2 cellular contexts compared by ENCODE assay signal in the genomic region with DNA sequence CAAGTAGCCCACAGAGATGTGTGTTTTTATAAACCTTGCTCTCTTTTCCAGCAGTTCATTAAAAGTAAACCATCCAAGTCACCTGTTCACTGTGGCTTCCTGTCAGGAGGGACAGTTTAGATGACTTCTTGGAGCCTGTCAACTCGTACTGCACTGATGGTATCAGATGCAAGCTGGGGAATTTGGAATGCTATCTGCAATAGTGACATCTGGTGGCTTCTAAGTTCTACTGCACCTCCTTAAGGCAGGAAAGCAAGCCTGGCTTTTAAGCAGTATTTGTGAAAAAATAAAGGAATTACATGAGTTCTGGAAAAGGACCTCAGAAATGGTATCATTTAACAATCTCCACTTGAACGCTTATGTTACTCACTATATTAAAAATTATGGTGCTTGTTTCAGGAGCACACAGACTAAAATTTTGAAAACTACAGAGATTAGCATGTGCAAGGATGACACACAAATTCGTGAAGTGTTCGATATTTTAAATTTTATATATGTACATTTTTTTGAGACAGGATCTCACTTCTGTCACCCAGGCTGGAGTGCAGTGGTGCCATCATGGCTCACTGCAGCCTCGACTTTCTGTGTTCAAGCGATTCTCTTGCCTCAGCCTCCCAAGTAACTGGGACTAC.
TF ChIP-seq lines count a peak whose summit lies in the region.

No MANE protein-coding gene starts in this region.

TF ChIP-seq in HCT116, 20 proteins besides CTCF, POLR2A, EP300 and RAD21 (continued from another document):
- TF ChIP-seq, protein P1, sequence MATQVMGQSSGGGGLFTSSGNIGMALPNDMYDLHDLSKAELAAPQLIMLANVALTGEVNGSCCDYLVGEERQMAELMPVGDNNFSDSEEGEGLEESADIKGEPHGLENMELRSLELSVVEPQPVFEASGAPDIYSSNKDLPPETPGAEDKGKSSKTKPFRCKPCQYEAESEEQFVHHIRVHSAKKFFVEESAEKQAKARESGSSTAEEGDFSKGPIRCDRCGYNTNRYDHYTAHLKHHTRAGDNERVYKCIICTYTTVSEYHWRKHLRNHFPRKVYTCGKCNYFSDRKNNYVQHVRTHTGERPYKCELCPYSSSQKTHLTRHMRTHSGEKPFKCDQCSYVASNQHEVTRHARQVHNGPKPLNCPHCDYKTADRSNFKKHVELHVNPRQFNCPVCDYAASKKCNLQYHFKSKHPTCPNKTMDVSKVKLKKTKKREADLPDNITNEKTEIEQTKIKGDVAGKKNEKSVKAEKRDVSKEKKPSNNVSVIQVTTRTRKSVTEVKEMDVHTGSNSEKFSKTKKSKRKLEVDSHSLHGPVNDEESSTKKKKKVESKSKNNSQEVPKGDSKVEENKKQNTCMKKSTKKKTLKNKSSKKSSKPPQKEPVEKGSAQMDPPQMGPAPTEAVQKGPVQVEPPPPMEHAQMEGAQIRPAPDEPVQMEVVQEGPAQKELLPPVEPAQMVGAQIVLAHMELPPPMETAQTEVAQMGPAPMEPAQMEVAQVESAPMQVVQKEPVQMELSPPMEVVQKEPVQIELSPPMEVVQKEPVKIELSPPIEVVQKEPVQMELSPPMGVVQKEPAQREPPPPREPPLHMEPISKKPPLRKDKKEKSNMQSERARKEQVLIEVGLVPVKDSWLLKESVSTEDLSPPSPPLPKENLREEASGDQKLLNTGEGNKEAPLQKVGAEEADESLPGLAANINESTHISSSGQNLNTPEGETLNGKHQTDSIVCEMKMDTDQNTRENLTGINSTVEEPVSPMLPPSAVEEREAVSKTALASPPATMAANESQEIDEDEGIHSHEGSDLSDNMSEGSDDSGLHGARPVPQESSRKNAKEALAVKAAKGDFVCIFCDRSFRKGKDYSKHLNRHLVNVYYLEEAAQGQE (IDR thresholded peaks at IDR 0.05; ENCODE audit: low read depth), result no peak
- TF ChIP-seq FOSL1 (IDR thresholded peaks at IDR 0.05; ENCODE audit: low read depth) (no peak), CEBPB (IDR thresholded peaks at IDR 0.05; ENCODE audit: low read depth) (no peak), SP1 (IDR thresholded peaks at IDR 0.05; ENCODE audit: low read depth) (no peak), ZNF274 (IDR thresholded peaks at IDR 0.05; ENCODE audit: low read depth, low read length) (no peak), POLR2AphosphoS5 (IDR thresholded peaks at IDR 0.05; ENCODE audit: low read depth, low read length) (no peak), ZFX (IDR thresholded peaks at IDR 0.05) (no peak), CBX3 (IDR thresholded peaks at IDR 0.05; ENCODE audit: low read depth) (no peak), EZH2 (IDR thresholded peaks at IDR 0.05) (no peak), JUND (IDR thresholded peaks at IDR 0.05) (no peak), SIN3A (IDR thresholded peaks at IDR 0.05; ENCODE audit: low read depth) (no peak), TCF7L2 (IDR thresholded peaks at IDR 0.05; ENCODE audit: borderline replicate concordance, extremely low read depth, insufficient read depth, insufficient read length) (no peak), EZH2phosphoT487 (IDR thresholded peaks at IDR 0.05; ENCODE audit: borderline replicate concordance) (no peak), ELF1 (IDR thresholded peaks at IDR 0.05; ENCODE audit: borderline replicate concordance, low read depth) (no peak)
- TF ChIP-seq, protein P2, sequence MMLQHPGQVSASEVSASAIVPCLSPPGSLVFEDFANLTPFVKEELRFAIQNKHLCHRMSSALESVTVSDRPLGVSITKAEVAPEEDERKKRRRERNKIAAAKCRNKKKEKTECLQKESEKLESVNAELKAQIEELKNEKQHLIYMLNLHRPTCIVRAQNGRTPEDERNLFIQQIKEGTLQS (IDR thresholded peaks at IDR 0.05), result no peak
- TF ChIP-seq, protein P3, sequence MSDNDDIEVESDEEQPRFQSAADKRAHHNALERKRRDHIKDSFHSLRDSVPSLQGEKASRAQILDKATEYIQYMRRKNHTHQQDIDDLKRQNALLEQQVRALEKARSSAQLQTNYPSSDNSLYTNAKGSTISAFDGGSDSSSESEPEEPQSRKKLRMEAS (IDR thresholded peaks at IDR 0.05), result no peak
- TF ChIP-seq, protein P4, sequence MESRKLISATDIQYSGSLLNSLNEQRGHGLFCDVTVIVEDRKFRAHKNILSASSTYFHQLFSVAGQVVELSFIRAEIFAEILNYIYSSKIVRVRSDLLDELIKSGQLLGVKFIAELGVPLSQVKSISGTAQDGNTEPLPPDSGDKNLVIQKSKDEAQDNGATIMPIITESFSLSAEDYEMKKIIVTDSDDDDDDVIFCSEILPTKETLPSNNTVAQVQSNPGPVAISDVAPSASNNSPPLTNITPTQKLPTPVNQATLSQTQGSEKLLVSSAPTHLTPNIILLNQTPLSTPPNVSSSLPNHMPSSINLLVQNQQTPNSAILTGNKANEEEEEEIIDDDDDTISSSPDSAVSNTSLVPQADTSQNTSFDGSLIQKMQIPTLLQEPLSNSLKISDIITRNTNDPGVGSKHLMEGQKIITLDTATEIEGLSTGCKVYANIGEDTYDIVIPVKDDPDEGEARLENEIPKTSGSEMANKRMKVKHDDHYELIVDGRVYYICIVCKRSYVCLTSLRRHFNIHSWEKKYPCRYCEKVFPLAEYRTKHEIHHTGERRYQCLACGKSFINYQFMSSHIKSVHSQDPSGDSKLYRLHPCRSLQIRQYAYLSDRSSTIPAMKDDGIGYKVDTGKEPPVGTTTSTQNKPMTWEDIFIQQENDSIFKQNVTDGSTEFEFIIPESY (IDR thresholded peaks at IDR 0.05; ENCODE audit: extremely low read depth, insufficient replicate concordance, low read length), result no peak

TF ChIP-seq in SK-N-SH treated with all-trans-retinoic acid at 6 μM for 48 hours, 23 proteins besides CTCF, POLR2A, EP300 and RAD21 (continued from another document):
- TF ChIP-seq, protein P5, sequence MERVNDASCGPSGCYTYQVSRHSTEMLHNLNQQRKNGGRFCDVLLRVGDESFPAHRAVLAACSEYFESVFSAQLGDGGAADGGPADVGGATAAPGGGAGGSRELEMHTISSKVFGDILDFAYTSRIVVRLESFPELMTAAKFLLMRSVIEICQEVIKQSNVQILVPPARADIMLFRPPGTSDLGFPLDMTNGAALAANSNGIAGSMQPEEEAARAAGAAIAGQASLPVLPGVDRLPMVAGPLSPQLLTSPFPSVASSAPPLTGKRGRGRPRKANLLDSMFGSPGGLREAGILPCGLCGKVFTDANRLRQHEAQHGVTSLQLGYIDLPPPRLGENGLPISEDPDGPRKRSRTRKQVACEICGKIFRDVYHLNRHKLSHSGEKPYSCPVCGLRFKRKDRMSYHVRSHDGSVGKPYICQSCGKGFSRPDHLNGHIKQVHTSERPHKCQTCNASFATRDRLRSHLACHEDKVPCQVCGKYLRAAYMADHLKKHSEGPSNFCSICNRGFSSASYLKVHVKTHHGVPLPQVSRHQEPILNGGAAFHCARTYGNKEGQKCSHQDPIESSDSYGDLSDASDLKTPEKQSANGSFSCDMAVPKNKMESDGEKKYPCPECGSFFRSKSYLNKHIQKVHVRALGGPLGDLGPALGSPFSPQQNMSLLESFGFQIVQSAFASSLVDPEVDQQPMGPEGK (CRISPR knock-in tag; IDR thresholded peaks at IDR 0.05; ENCODE audit: borderline replicate concordance), result no peak
- TF ChIP-seq ESRRG (CRISPR knock-in tag; IDR thresholded peaks at IDR 0.05), result no peak
- TF ChIP-seq, protein P6, sequence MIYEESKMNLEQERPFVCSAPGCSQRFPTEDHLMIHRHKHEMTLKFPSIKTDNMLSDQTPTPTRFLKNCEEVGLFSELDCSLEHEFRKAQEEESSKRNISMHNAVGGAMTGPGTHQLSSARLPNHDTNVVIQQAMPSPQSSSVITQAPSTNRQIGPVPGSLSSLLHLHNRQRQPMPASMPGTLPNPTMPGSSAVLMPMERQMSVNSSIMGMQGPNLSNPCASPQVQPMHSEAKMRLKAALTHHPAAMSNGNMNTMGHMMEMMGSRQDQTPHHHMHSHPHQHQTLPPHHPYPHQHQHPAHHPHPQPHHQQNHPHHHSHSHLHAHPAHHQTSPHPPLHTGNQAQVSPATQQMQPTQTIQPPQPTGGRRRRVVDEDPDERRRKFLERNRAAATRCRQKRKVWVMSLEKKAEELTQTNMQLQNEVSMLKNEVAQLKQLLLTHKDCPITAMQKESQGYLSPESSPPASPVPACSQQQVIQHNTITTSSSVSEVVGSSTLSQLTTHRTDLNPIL (CRISPR knock-in tag; IDR thresholded peaks at IDR 0.05; ENCODE audit: low read depth), result no peak
- TF ChIP-seq CSDC2 (CRISPR knock-in tag; IDR thresholded peaks at IDR 0.05), result no peak
- no peak for TF ChIP-seq ISL1 (CRISPR knock-in tag; IDR thresholded peaks at IDR 0.05)
- no peak for TF ChIP-seq TCF4 (CRISPR knock-in tag; IDR thresholded peaks at IDR 0.05; ENCODE audit: borderline replicate concordance)
- no peak for TF ChIP-seq ZFP3 (CRISPR knock-in tag; IDR thresholded peaks at IDR 0.05)
- TF ChIP-seq, protein P7, sequence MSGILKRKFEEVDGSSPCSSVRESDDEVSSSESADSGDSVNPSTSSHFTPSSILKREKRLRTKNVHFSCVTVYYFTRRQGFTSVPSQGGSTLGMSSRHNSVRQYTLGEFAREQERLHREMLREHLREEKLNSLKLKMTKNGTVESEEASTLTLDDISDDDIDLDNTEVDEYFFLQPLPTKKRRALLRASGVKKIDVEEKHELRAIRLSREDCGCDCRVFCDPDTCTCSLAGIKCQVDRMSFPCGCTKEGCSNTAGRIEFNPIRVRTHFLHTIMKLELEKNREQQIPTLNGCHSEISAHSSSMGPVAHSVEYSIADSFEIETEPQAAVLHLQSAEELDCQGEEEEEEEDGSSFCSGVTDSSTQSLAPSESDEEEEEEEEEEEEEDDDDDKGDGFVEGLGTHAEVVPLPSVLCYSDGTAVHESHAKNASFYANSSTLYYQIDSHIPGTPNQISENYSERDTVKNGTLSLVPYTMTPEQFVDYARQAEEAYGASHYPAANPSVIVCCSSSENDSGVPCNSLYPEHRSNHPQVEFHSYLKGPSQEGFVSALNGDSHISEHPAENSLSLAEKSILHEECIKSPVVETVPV (CRISPR knock-in tag; IDR thresholded peaks at IDR 0.05), result no peak
